1 cellular context compared by ENCODE assay signal in the genomic region with DNA sequence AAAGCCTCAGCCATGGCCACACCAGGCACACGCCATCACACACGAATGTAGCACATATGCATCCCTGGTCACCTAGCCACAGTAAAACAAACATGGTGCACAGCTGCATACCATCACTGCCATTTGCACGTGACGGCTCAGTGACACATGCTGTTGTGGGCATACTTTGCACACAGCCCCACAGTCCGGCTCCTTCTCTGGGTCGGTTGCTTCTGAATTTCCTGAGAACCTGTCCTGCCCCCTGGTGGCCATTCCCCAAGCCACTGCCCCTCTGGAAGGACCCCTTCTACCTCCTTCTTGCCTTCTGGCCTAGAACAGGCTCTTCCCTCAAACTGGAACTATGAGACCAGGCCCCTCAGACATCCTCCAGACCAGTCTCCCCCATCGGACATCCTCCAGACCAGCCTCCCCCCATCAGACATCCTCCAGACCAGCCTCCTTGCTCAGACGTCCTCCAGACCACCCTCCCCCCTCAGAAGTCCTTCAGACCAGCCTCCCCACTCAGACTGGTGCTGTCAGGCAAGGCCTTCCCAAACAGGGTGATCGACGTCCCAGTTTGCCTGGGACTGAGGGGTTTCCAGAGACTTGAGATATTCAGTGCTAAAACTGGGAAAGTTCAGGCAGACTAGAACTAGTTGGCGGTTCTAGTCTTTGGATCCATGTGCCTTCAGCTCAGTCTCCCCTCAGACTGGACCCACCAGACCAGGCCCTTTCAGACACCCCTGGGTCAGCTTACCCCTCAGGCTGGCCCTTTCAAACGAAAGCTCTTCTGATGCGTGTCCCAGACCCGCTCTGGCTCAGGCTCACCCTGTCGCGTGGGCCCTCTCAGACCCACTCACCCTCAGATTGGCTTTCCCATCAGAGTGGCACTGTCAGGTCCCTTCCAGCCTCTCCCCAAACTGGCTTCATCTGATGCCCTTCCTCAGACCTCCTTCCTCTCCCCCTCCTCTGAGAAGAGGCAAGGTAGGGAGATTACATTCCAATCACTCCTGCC.
TF ChIP-seq lines count a peak whose summit lies in the region.

No MANE protein-coding gene starts in this region.

TF ChIP-seq in HCT116, 20 proteins besides CTCF, POLR2A, EP300 and RAD21:
- TF ChIP-seq, protein P1, sequence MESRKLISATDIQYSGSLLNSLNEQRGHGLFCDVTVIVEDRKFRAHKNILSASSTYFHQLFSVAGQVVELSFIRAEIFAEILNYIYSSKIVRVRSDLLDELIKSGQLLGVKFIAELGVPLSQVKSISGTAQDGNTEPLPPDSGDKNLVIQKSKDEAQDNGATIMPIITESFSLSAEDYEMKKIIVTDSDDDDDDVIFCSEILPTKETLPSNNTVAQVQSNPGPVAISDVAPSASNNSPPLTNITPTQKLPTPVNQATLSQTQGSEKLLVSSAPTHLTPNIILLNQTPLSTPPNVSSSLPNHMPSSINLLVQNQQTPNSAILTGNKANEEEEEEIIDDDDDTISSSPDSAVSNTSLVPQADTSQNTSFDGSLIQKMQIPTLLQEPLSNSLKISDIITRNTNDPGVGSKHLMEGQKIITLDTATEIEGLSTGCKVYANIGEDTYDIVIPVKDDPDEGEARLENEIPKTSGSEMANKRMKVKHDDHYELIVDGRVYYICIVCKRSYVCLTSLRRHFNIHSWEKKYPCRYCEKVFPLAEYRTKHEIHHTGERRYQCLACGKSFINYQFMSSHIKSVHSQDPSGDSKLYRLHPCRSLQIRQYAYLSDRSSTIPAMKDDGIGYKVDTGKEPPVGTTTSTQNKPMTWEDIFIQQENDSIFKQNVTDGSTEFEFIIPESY (IDR thresholded peaks at IDR 0.05; ENCODE audit: extremely low read depth, insufficient replicate concordance, low read length), result no peak
- TF ChIP-seq ZFX (IDR thresholded peaks at IDR 0.05) (no peak), TCF7L2 (IDR thresholded peaks at IDR 0.05; ENCODE audit: borderline replicate concordance, extremely low read depth, insufficient read depth, insufficient read length) (no peak), EZH2 (IDR thresholded peaks at IDR 0.05) (no peak), ZNF274 (IDR thresholded peaks at IDR 0.05; ENCODE audit: low read depth, low read length) (no peak), SRF (IDR thresholded peaks at IDR 0.05; ENCODE audit: low read depth) (no peak), CBX3 (IDR thresholded peaks at IDR 0.05; ENCODE audit: low read depth) (no peak), CEBPB (IDR thresholded peaks at IDR 0.05; ENCODE audit: low read depth) (no peak)
- TF ChIP-seq, protein P2, sequence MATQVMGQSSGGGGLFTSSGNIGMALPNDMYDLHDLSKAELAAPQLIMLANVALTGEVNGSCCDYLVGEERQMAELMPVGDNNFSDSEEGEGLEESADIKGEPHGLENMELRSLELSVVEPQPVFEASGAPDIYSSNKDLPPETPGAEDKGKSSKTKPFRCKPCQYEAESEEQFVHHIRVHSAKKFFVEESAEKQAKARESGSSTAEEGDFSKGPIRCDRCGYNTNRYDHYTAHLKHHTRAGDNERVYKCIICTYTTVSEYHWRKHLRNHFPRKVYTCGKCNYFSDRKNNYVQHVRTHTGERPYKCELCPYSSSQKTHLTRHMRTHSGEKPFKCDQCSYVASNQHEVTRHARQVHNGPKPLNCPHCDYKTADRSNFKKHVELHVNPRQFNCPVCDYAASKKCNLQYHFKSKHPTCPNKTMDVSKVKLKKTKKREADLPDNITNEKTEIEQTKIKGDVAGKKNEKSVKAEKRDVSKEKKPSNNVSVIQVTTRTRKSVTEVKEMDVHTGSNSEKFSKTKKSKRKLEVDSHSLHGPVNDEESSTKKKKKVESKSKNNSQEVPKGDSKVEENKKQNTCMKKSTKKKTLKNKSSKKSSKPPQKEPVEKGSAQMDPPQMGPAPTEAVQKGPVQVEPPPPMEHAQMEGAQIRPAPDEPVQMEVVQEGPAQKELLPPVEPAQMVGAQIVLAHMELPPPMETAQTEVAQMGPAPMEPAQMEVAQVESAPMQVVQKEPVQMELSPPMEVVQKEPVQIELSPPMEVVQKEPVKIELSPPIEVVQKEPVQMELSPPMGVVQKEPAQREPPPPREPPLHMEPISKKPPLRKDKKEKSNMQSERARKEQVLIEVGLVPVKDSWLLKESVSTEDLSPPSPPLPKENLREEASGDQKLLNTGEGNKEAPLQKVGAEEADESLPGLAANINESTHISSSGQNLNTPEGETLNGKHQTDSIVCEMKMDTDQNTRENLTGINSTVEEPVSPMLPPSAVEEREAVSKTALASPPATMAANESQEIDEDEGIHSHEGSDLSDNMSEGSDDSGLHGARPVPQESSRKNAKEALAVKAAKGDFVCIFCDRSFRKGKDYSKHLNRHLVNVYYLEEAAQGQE (IDR thresholded peaks at IDR 0.05; ENCODE audit: low read depth), result no peak
- TF ChIP-seq, protein P3, sequence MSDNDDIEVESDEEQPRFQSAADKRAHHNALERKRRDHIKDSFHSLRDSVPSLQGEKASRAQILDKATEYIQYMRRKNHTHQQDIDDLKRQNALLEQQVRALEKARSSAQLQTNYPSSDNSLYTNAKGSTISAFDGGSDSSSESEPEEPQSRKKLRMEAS (IDR thresholded peaks at IDR 0.05), result no peak
